1 cellular context compared by ENCODE assay signal in the genomic region with DNA sequence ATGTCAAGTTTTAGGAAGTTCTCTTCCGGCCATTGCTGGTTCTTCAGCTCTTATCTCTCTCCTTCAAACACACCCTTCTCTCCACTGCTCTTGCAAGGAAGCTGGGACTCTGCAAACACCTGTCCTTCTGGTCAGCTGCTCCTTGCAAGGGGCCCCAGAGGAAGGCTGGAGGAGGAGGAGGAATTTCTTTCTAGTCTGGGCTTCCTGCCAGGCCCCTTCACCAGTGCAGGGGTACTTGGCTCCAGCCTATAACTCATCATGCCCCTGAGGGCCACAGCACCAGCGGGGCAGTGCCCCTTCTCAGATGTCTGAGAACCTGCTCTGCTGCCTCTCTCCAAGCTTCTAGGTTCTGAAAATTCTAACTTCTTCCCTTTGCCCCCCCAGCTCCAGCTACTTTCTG.
TF ChIP-seq lines count a peak whose summit lies in the region.

No MANE protein-coding gene starts in this region.

TF ChIP-seq in HCT116, 20 proteins besides CTCF, POLR2A, EP300 and RAD21 (continued from another document):
- TF ChIP-seq, protein P1, sequence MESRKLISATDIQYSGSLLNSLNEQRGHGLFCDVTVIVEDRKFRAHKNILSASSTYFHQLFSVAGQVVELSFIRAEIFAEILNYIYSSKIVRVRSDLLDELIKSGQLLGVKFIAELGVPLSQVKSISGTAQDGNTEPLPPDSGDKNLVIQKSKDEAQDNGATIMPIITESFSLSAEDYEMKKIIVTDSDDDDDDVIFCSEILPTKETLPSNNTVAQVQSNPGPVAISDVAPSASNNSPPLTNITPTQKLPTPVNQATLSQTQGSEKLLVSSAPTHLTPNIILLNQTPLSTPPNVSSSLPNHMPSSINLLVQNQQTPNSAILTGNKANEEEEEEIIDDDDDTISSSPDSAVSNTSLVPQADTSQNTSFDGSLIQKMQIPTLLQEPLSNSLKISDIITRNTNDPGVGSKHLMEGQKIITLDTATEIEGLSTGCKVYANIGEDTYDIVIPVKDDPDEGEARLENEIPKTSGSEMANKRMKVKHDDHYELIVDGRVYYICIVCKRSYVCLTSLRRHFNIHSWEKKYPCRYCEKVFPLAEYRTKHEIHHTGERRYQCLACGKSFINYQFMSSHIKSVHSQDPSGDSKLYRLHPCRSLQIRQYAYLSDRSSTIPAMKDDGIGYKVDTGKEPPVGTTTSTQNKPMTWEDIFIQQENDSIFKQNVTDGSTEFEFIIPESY (IDR thresholded peaks at IDR 0.05; ENCODE audit: extremely low read depth, insufficient replicate concordance, low read length): no peak
